In genomic region chr6:31817929-31818511, GRCh38 we compare ENCODE assay signal across 6 cellular contexts. TPM values are rescaled to one million over a fixed set of nuclear protein-coding genes. Genes with fewer than 3 reads are reported as not detected.
DNase-seq lines count a peak whose midpoint lies in the region; ATAC-seq and TF ChIP-seq lines count a peak whose summit lies in the region.
"Not testable (repeated sequence)": the region's sequence is repeated elsewhere in the genome, so short reads cannot be mapped to it uniquely, and the experiment has no call there.

No MANE protein-coding gene starts in this region.

- not testable (repeated sequence) for BruUV-seq in Caco-2 (replicated peaks; lab: Mats Ljungman, UMichigan)

- H3K27ac Mint-ChIP-seq in Caco-2 (ENCODE audit: unreplicated experiment) (peak overlapping the region; percentile 54), T-cell (peak overlapping the region; percentile 95 to 97), brain (peak overlapping the region in 4 of 5 experiments; percentile 3 to 89 (median 35)), glutamatergic neuron (ENCODE audit: unreplicated experiment) (peak overlapping the region; percentile 4), naive B cell (peak overlapping the region in 5 of 6 donors; percentile 32 to 89 (median 74))

- peak overlapping the region; percentile 80 for H3K4me3 Mint-ChIP-seq in Caco-2 (ENCODE audit: unreplicated experiment)
- H3K4me3 Mint-ChIP-seq in T-cell = peak overlapping the region; percentile 72 to 90 (median 85)
- peak overlapping the region; percentile 15 to 77 (median 56) for H3K4me3 Mint-ChIP-seq in brain
- H3K4me3 Mint-ChIP-seq in glutamatergic neuron (ENCODE audit: unreplicated experiment) = peak overlapping the region; percentile 77
- H3K4me3 Mint-ChIP-seq in naive B cell = peak overlapping the region; percentile 54 to 89 (median 74)

- not testable (repeated sequence) for TF ChIP-seq CTCF in Caco-2 (IDR thresholded peaks at IDR 0.05; ENCODE audit: insufficient read depth in 1 of 2, low read depth in 1 of 2, low read length in 1 of 2, severe bottlenecking in 1 of 2, unreplicated experiment in 1 of 2); brain (conservative IDR thresholded peaks at IDR 0.05); glutamatergic neuron (IDR thresholded peaks at IDR 0.05; ENCODE audit: partially characterized antibody, unreplicated experiment)

- peaks cover 12% of the 10 kb centered on the region for H3K4me1 Mint-ChIP-seq in Caco-2 (ENCODE audit: low read depth, unreplicated experiment)
- peaks cover 38 to 61% (median 51%) of the 10 kb centered on the region in 3 donors for H3K4me1 Mint-ChIP-seq in T-cell
- H3K4me1 Mint-ChIP-seq in brain = peaks cover 53% of the 10 kb centered on the region
- H3K4me1 Mint-ChIP-seq in glutamatergic neuron (ENCODE audit: low read depth, unreplicated experiment) = not testable (repeated sequence)
- H3K4me1 Mint-ChIP-seq in naive B cell = peaks cover 25 to 49% (median 46%) of the 10 kb centered on the region in 3 donors

- intact Hi-C loops in Caco-2 (cut with micrococcal nuclease; ENCODE audit: unreplicated experiment) = not testable (repeated sequence)

- not testable (repeated sequence) for H3K27me3 Mint-ChIP-seq in Caco-2 (ENCODE audit: insufficient read depth, unreplicated experiment); T-cell; glutamatergic neuron (ENCODE audit: unreplicated experiment); naive B cell
- H3K27me3 Mint-ChIP-seq in brain = peaks cover 11% of the 10 kb centered on the region

- H3K36me3 ChIP-seq in Caco-2 (ENCODE audit: control insufficient read depth, insufficient read depth, low read length) = not testable (repeated sequence)

- peaks cover 33% of the 10 kb centered on the region for H3K4me1 ChIP-seq in Caco-2

- H3K4me3 ChIP-seq in Caco-2 (ENCODE audit: low read depth, low read length) = peak overlapping the region; percentile 50

- H3K27ac ChIP-seq in substantia nigra (ENCODE audit: low read depth, low read length, poor library complexity, severe bottlenecking) = peak overlapping the region; percentile 68

- H3K36me3 Mint-ChIP-seq in Caco-2 (ENCODE audit: insufficient read depth, unreplicated experiment) = peaks cover 40% of the 10 kb centered on the region
- not testable (repeated sequence) for H3K36me3 Mint-ChIP-seq in T-cell; brain; glutamatergic neuron (ENCODE audit: unreplicated experiment); naive B cell

- not testable (repeated sequence) for ATAC-seq in T-cell (replicated peaks in 1 of 4); naive B cell (ENCODE audit: low read depth in 2 of 2)

- POLR2A ChIA-PET in Caco-2 (lab: Charles Lee) = interaction anchor here (0.6 kb wide), 1 partner anchor 9 kb away, joined by 5 read pairs; the partner anchor contains the start of gene HSPA1B
- POLR2A ChIA-PET in T-cell (lab: Charles Lee) = interaction anchor here in 1 of 2 donors (0.6 kb wide), 1 partner anchor 200 kb away, joined by 16 read pairs; no protein-coding TSS in a partner anchor

- not testable (repeated sequence) for DNase-seq in Caco-2, T-cell, glutamatergic neuron, naive B cell
- DNase-seq in substantia nigra (lab: John Stamatoyannopoulos, UW) = peak in 21 of 49 donors; percentile 12 to 77 (median 45)

- H3K27me3 ChIP-seq in Caco-2 (replicated peaks; ENCODE audit: control insufficient read depth, insufficient read depth, low read length) = not testable (repeated sequence)

- CTCF ChIA-PET in Caco-2 (lab: Charles Lee) = not testable (repeated sequence)
- CTCF ChIA-PET in T-cell (lab: Charles Lee) = interaction anchor here in 1 of 2 donors (0.9 to 1.0 kb wide), 2 partner anchors 13 to 80 kb away, joined by 3 to 6 read pairs; no protein-coding TSS in a partner anchor

- not testable (repeated sequence) for H3K9me3 ChIP-seq in Caco-2

- H3K9me3 Mint-ChIP-seq in Caco-2 (ENCODE audit: unreplicated experiment); T-cell; naive B cell: not testable (repeated sequence)
- H3K9me3 Mint-ChIP-seq in brain (peaks cover 0 to 27% (median 2%) of the 10 kb centered on the region in 5 experiments), glutamatergic neuron (ENCODE audit: unreplicated experiment) (peaks cover 12% of the 10 kb centered on the region)

RNA-seq across cellular contexts. Expression of gene HSPA1A, which starts 2.7 kb away (rescaled TPM):
- 77.3 and 96.9 TPM in 2 replicates for total RNA-seq in Caco-2 (2022)
- total RNA-seq in T-cell = 100 to 1,000 TPM in 1 of 5 donors, 10 to 100 TPM in 2, 1 to 10 TPM in 2; 8.8 to 117 (median 77.9) TPM
- 286 TPM for polyA plus RNA-seq in brain (ENCODE audit: insufficient read depth, low read depth, low replicate concordance)
- total RNA-seq in glutamatergic neuron (ENCODE audit: unreplicated experiment) = 54.3 TPM
- 10 to 100 TPM in 2 of 6 donors, 1 to 10 TPM in 3, under 1 TPM in 1; 0.23 to 12.1 (median 7.9) TPM for polyA plus RNA-seq in naive B cell (ENCODE audit: low read depth in 6 of 6)

RNA-seq across cellular contexts. Expression of gene HSPA1L, which starts 2.9 kb away (rescaled TPM):
- total RNA-seq in Caco-2 (2022) (0.86 and 1.6 TPM in 2 replicates), T-cell (1 to 10 TPM; 2.8 to 8.5 (median 8.1) TPM), glutamatergic neuron (ENCODE audit: unreplicated experiment) (2.5 TPM)
- polyA plus RNA-seq in brain (ENCODE audit: insufficient read depth, low read depth, low replicate concordance) (7.6 TPM), naive B cell (ENCODE audit: low read depth in 6 of 6) (1 to 10 TPM in 1 of 6 donors, under 1 TPM in 4, not detected in 1; 0.45 to 1.4 (median 0.71) TPM)

RNA-seq across cellular contexts. Expression of gene HSPA1B, which starts 9.5 kb away (rescaled TPM):
- total RNA-seq in Caco-2 (2022) (99.0 and 112 TPM in 2 replicates), T-cell (100 to 1,000 TPM in 1 of 5 donors, 10 to 100 TPM in 2, 1 to 10 TPM in 2; 6.3 to 105 (median 67.9) TPM), glutamatergic neuron (ENCODE audit: unreplicated experiment) (93.9 TPM)
- polyA plus RNA-seq in brain (ENCODE audit: insufficient read depth, low read depth, low replicate concordance) (248 TPM), naive B cell (ENCODE audit: low read depth in 6 of 6) (1 to 10 TPM; 1.1 to 2.8 (median 1.8) TPM)

RNA-seq across cellular contexts. Expression of gene LSM2, which starts 11.3 kb away (rescaled TPM):
- total RNA-seq in Caco-2 (2022) (56.3 and 61.2 TPM in 2 replicates), T-cell (10 to 100 TPM; 24.2 to 36.4 (median 30.6) TPM), glutamatergic neuron (ENCODE audit: unreplicated experiment) (68.2 TPM)
- polyA plus RNA-seq in brain (ENCODE audit: insufficient read depth, low read depth, low replicate concordance) (166 TPM), naive B cell (ENCODE audit: low read depth in 6 of 6) (100 to 1,000 TPM in 1 of 6 donors, 10 to 100 TPM in 5; 75.4 to 107 (median 92.4) TPM)

RNA-seq across cellular contexts. Expression of gene VARS1, which starts 22.5 kb away (rescaled TPM):
- total RNA-seq in Caco-2 (2022) (132 and 135 TPM in 2 replicates), T-cell (10 to 100 TPM; 44.4 to 71.0 (median 62.5) TPM), glutamatergic neuron (ENCODE audit: unreplicated experiment) (204 TPM)
- polyA plus RNA-seq in brain (ENCODE audit: insufficient read depth, low read depth, low replicate concordance) (82.5 TPM), naive B cell (ENCODE audit: low read depth in 6 of 6) (10 to 100 TPM; 42.2 to 70.6 (median 50.3) TPM)

Comparison
In these comparisons a context has a peak if more than half of its experiments do, and no peak if none do; other contexts are left out.
1. H3K27ac Mint-ChIP-seq: peak in every context shown above with its lines; median percentile 96 in T-cell; 74 in naive B cell; 54 in Caco-2; 35 in brain; 4 in glutamatergic neuron.